1 cellular context compared by ENCODE assay signal in genomic region chr5:140570058-140570457, GRCh38.
TF ChIP-seq lines count a peak whose summit lies in the region.

No MANE protein-coding gene starts in this region.

TF ChIP-seq in H1, 55 proteins besides CTCF, POLR2A, EP300 and RAD21:
- no peak for TF ChIP-seq RXRA (IDR thresholded peaks at IDR 0.05; ENCODE audit: insufficient read depth, low read depth, low read length)
- TF ChIP-seq SP4 (IDR thresholded peaks at IDR 0.05; ENCODE audit: low read length): no peak
- no peak for TF ChIP-seq BCL11A (IDR thresholded peaks at IDR 0.05; ENCODE audit: low read depth in 2 of 2, low read length in 2 of 2)
- TF ChIP-seq MAFK (IDR thresholded peaks at IDR 0.05; ENCODE audit: low read depth, low read length): no peak
- no peak for TF ChIP-seq EZH2 (IDR thresholded peaks at IDR 0.05; ENCODE audit: low read depth, low read length, severe bottlenecking)
- TF ChIP-seq TBP (IDR thresholded peaks at IDR 0.05; ENCODE audit: low read depth, low read length): no peak
- no peak for TF ChIP-seq TAF1 (IDR thresholded peaks at IDR 0.05; ENCODE audit: low read depth, low read length)
- no peak for TF ChIP-seq SP1 (IDR thresholded peaks at IDR 0.05; ENCODE audit: low read depth, low read length)
- no peak for TF ChIP-seq KDM4A (IDR thresholded peaks at IDR 0.05; ENCODE audit: low read depth, low read length, severe bottlenecking)
- TF ChIP-seq SP2 (IDR thresholded peaks at IDR 0.05; ENCODE audit: low read length): no peak
- no peak for TF ChIP-seq FOSL1 (IDR thresholded peaks at IDR 0.05; ENCODE audit: insufficient read depth, low read depth, low read length)
- no peak for TF ChIP-seq SAP30 (IDR thresholded peaks at IDR 0.05; ENCODE audit: insufficient read depth, insufficient replicate concordance, low read length)
